In genomic region chr18:55345103-55345950, GRCh38 we compare ENCODE assay signal across 15 cellular contexts.
A peak's percentile ranks its signal among the peaks of the same experiment; 100 is the strongest.
DNase-seq lines count a peak whose midpoint lies in the region; ATAC-seq and TF ChIP-seq lines count a peak whose summit lies in the region.
"Had no signal": no experiment of that assay in that cellular context is flagged by ENCODE, and none has a peak within 500 bp of the region (broad histone marks: within the 10 kb centered on the region; RNA-seq: fewer than 3 reads in every experiment).

No MANE protein-coding gene starts in this region.

- H3K79me2 ChIP-seq in OCI-LY3 (ENCODE audit: low read length) (peaks cover 100% of the 10 kb centered on the region), osteoblast (ENCODE audit: insufficient read depth, low read length) (no peaks in the 10 kb centered on the region)

- no CpG with 5 or more reads among the region's 7 CpGs for WGBS in IMR-90 (ENCODE audit: extremely low coverage in 2 of 2, insufficient read length in 1 of 2), 2 experiments

- H3K27ac ChIP-seq in IMR-90 (ENCODE audit: insufficient read depth, low read length) (no peak overlapping the region), OCI-LY3 (ENCODE audit: low read length) (0 out of 2 replicates have a peak overlapping the region, but pooled peaks have one; percentile 0), dorsolateral prefrontal cortex (peak overlapping the region; percentile 39 to 100 (median 95)), substantia nigra (ENCODE audit: low read depth, low read length, poor library complexity, severe bottlenecking) (peak overlapping the region; percentile 58), osteoblast (ENCODE audit: low read depth, low read length) (no peak overlapping the region)
- H3K27ac ChIP-seq: A549 had no signal

- H3K36me3 ChIP-seq in IMR-90 (ENCODE audit: control insufficient read depth, insufficient read depth, low read length) (peaks cover 4% of the 10 kb centered on the region), OCI-LY3 (replicated peaks; ENCODE audit: low read depth, low read length) (peaks cover 71% of the 10 kb centered on the region), osteoblast (ENCODE audit: insufficient read depth, low read length) (no peaks in the 10 kb centered on the region)
- H3K36me3 ChIP-seq: HAP-1 had no signal

- peaks cover 3% of the 10 kb centered on the region; the same call in 1 of the 2 replicates for H3K9me1 ChIP-seq in IMR-90 (ENCODE audit: insufficient read depth, low read length)

- H3K4me1 Mint-ChIP-seq in T-helper 2 cell treated with Interferon-gamma antibody and Interleukin-4, amounts not matched to agents 5 μg/mL and 100 μg/mL, for 36 hours (ENCODE audit: low read depth), result no peaks in the 10 kb centered on the region
- H3K4me1 Mint-ChIP-seq: CD14-positive monocyte had no signal

- H4K20me1 ChIP-seq in IMR-90 (ENCODE audit: insufficient read depth, low read length) (0 out of 2 replicates have a peak, but pooled peaks cover 4% of the 10 kb centered on the region), OCI-LY3 (ENCODE audit: insufficient read depth, low read length) (peaks cover 98% of the 10 kb centered on the region), osteoblast (ENCODE audit: insufficient read depth, low read length) (no peaks in the 10 kb centered on the region)

- H2AFZ ChIP-seq in IMR-90 (replicated peaks; ENCODE audit: low read length, poor library complexity), result no peak overlapping the region
- H2AFZ ChIP-seq in OCI-LY3 (ENCODE audit: low read depth, low read length), result no peak overlapping the region
- no peak overlapping the region for H2AFZ ChIP-seq in osteoblast (ENCODE audit: low read length)

- H3K9me3 Mint-ChIP-seq in T-helper 2 cell treated with Interferon-gamma antibody and Interleukin-4, amounts not matched to agents 5 μg/mL and 100 μg/mL, for 36 hours, result no peaks in the 10 kb centered on the region
- H3K9me3 Mint-ChIP-seq: CD14-positive monocyte; CD8-positive, alpha-beta T cell had no signal

- H2BK20ac ChIP-seq in IMR-90 (ENCODE audit: low read depth, low read length), result no peak overlapping the region

- dilution Hi-C loops in IMR-90 (cut with HindIII; ENCODE audit: low sequenced_read_pairs, unreplicated experiment), result no loop called here

- H2BK120ac ChIP-seq in IMR-90 (ENCODE audit: low read depth, low read length), result no peak overlapping the region

- ATAC-seq in IMR-90 (ENCODE audit: low read depth) (no peak), GM18858 (IDR thresholded peaks at IDR 0.05; ENCODE audit: unreplicated experiment) (no peak)
- ATAC-seq: A549; CD8-positive, alpha-beta T cell had no signal

- H2BK15ac ChIP-seq in IMR-90 (ENCODE audit: low read depth, low read length), result no peak overlapping the region

- H3K4me1 ChIP-seq in IMR-90 (ENCODE audit: control insufficient read depth, insufficient read depth, low read length), result peaks cover 2% of the 10 kb centered on the region
- H3K4me1 ChIP-seq in OCI-LY3 (ENCODE audit: low read length), result peaks cover 34% of the 10 kb centered on the region
- no peaks in the 10 kb centered on the region for H3K4me1 ChIP-seq in osteoblast (ENCODE audit: insufficient read depth, low read length)
- H3K4me1 ChIP-seq: A549 had no signal

- peaks cover 14% of the 10 kb centered on the region for H3K27me3 Mint-ChIP-seq in T-helper 2 cell treated with Interferon-gamma antibody and Interleukin-4, amounts not matched to agents 5 μg/mL and 100 μg/mL, for 36 hours (ENCODE audit: low read depth)

- CTCF ChIA-PET in IMR-90 (lab: Yijun Ruan, JAX), result interaction anchor here (0.5 to 1.0 kb wide), 3 partner anchors 35 to 1032 kb away, joined by 3 read pairs; no protein-coding TSS in a partner anchor

- no peak overlapping the region for H4K8ac ChIP-seq in IMR-90 (ENCODE audit: low read depth in 2 of 2, low read length in 2 of 2)

- H3K27me3 ChIP-seq in IMR-90 (ENCODE audit: control insufficient read depth, insufficient read depth, low read length) (no peaks in the 10 kb centered on the region), OCI-LY3 (ENCODE audit: low read depth, low read length) (no peaks in the 10 kb centered on the region), dorsolateral prefrontal cortex (no peaks in the 10 kb centered on the region), osteoblast (ENCODE audit: insufficient read depth, low read length) (no peaks in the 10 kb centered on the region)

- H2AK5ac ChIP-seq in IMR-90 (ENCODE audit: low read depth, low read length), result no peak overlapping the region

- H3K27ac Mint-ChIP-seq in T-helper 2 cell treated with Interferon-gamma antibody and Interleukin-4, amounts not matched to agents 5 μg/mL and 100 μg/mL, for 36 hours, result no peak overlapping the region
- H3K27ac Mint-ChIP-seq: CD14-positive monocyte; CD8-positive, alpha-beta T cell had no signal

- no peak overlapping the region for H4K91ac ChIP-seq in IMR-90 (ENCODE audit: insufficient read depth, low read depth, low read length)

- H3K23ac ChIP-seq in IMR-90 (ENCODE audit: low read depth, low read length), result no peak overlapping the region

- in situ Hi-C loops in IMR-90 (cut with MboI; ENCODE audit: low sequenced_read_pairs), result no loop called here

- H3K79me1 ChIP-seq in IMR-90 (ENCODE audit: low read depth in 1 of 2, low read length in 2 of 2), result peaks cover 8 to 27% of the 10 kb centered on the region in 2 experiments; a peak in 3 of 4 replicates

- no peak overlapping the region for H3K4me2 ChIP-seq in IMR-90 (ENCODE audit: low read depth, low read length)
- H3K4me2 ChIP-seq in OCI-LY3 (ENCODE audit: low read length), result no peak overlapping the region
- H3K4me2 ChIP-seq in osteoblast (ENCODE audit: insufficient read depth, low read length), result no peak overlapping the region
- H3K4me2 ChIP-seq: A549 had no signal

- no peak overlapping the region for H3K56ac ChIP-seq in IMR-90 (ENCODE audit: extremely low read depth, insufficient read depth, low read length)

- no peak overlapping the region for H3K18ac ChIP-seq in IMR-90 (ENCODE audit: low read depth, low read length)

- H4K5ac ChIP-seq in IMR-90 (ENCODE audit: low read depth, low read length), result no peak overlapping the region

- no peak overlapping the region for H3K14ac ChIP-seq in IMR-90 (replicated peaks; ENCODE audit: low read depth, low read length)

- no peak for DNase-seq in IMR-90
- no peak for DNase-seq in dorsolateral prefrontal cortex
- no peak for DNase-seq in substantia nigra (lab: John Stamatoyannopoulos, UW)
- DNase-seq in osteoblast (ENCODE audit: insufficient read length, low spot score, missing footprints), result no peak
- DNase-seq in T-helper 2 cell treated with Interferon-gamma antibody and Interleukin-4, amounts not matched to agents 5 μg/mL and 100 μg/mL, for 36 hours (ENCODE audit: low spot score), result no peak
- DNase-seq: CD8-positive, alpha-beta T cell; COR-L47; DMS153; DMS79 treated with DMSO at 0.1 percent for 48 hours; EL had no signal

- H3K4ac ChIP-seq in IMR-90 (ENCODE audit: low read depth, low read length), result no peak overlapping the region

- H3K9ac ChIP-seq in IMR-90 (ENCODE audit: low read depth, low read length), result no peak overlapping the region
- H3K9ac ChIP-seq in OCI-LY3 (ENCODE audit: low read length), result no peak overlapping the region

- TF ChIP-seq RAD21 in IMR-90 (IDR thresholded peaks at IDR 0.05; ENCODE audit: low read length), result no peak

- H3K4me3 ChIP-seq in IMR-90 (ENCODE audit: insufficient read depth, low read depth, low read length), result no peak overlapping the region
- no peak overlapping the region for H3K4me3 ChIP-seq in OCI-LY3 (ENCODE audit: low read length)
- peak overlapping the region in 28 of 59 donors; percentile 0 to 62 (median 10) for H3K4me3 ChIP-seq in dorsolateral prefrontal cortex
- H3K4me3 ChIP-seq in osteoblast (ENCODE audit: insufficient read depth, low read length), result no peak overlapping the region
- H3K4me3 ChIP-seq: A549, HAP-1 had no signal

- TF ChIP-seq CTCF in IMR-90 (conservative IDR thresholded peaks at IDR 0.05; ENCODE audit: low read depth, low read length) (no peak), OCI-LY3 (IDR thresholded peaks at IDR 0.05; ENCODE audit: low read depth, low read length) (no peak), dorsolateral prefrontal cortex (IDR thresholded peaks at IDR 0.05 in 54 of 56, conservative IDR thresholded peaks at IDR 0.05 in 2 of 56; ENCODE audit: low read depth in 1 of 56, partially characterized antibody in 56 of 56) (no peak), osteoblast (IDR thresholded peaks at IDR 0.05; ENCODE audit: extremely low read depth, low read depth, low read length) (no peak)

- H2BK5ac ChIP-seq in IMR-90 (ENCODE audit: low read depth, low read length, poor library complexity, severe bottlenecking), result no peak overlapping the region

- POLR2A ChIA-PET in IMR-90 (lab: Charles Lee; ENCODE audit: unreplicated experiment), result no interaction called here

- no peak for TF ChIP-seq POLR2A in IMR-90 (IDR thresholded peaks at IDR 0.05; ENCODE audit: low read depth, low read length)

- intact Hi-C loops in IMR-90 (cut with micrococcal nuclease), result loop anchor here (10.0 kb wide), 1 partner anchor 1049 kb away; no protein-coding TSS in a partner anchor
- intact Hi-C loops in dorsolateral prefrontal cortex (cut with DNase I), result loop anchor here in 1 of 2 donors (5.0 kb wide), 1 partner anchor 242 kb away; the partner anchor contains the start of gene TCF4

- no TSS peak for BruUV-seq in IMR-90 (replicated peaks; lab: Mats Ljungman, UMichigan)

- H3K4me3 Mint-ChIP-seq in T-helper 2 cell treated with Interferon-gamma antibody and Interleukin-4, amounts not matched to agents 5 μg/mL and 100 μg/mL, for 36 hours, result no peak overlapping the region
- H3K4me3 Mint-ChIP-seq: CD14-positive monocyte; CD8-positive, alpha-beta T cell had no signal

- no peaks in the 10 kb centered on the region for H3K9me3 ChIP-seq in IMR-90 (ENCODE audit: control insufficient read depth, insufficient read depth, low read length)
- no peaks in the 10 kb centered on the region for H3K9me3 ChIP-seq in OCI-LY3 (ENCODE audit: insufficient read depth, low read length)
- H3K9me3 ChIP-seq in osteoblast (ENCODE audit: low read depth, low read length), result no peaks in the 10 kb centered on the region
- H3K9me3 ChIP-seq: A549, HAP-1 had no signal

- no peaks in the 10 kb centered on the region for H3K36me3 Mint-ChIP-seq in T-helper 2 cell treated with Interferon-gamma antibody and Interleukin-4, amounts not matched to agents 5 μg/mL and 100 μg/mL, for 36 hours (ENCODE audit: low read depth)
- H3K36me3 Mint-ChIP-seq: CD8-positive, alpha-beta T cell had no signal

- H2AK9ac ChIP-seq in IMR-90 (replicated peaks; ENCODE audit: low read depth, low read length, poor library complexity), result no peak overlapping the region

TF ChIP-seq in IMR-90, 13 proteins besides CTCF, POLR2A, EP300 and RAD21:
- no peak for TF ChIP-seq MAZ (IDR thresholded peaks at IDR 0.05; ENCODE audit: borderline replicate concordance, low read depth, low read length)
- peak; percentile 20; the same call in 1 of the 2 replicates for TF ChIP-seq MAFK (IDR thresholded peaks at IDR 0.05; ENCODE audit: low read depth, low read length)

Comparison
In these comparisons a context has a peak if more than half of its experiments do, and no peak if none do; other contexts are left out.
1. H3K27ac ChIP-seq: peak in OCI-LY3 (single experiment), dorsolateral prefrontal cortex (59 of 59) and substantia nigra (single experiment); none in IMR-90 (single experiment) and osteoblast (single experiment).